In genomic region chr17:80872011-80872929, GRCh38 we compare ENCODE assay signal across 14 cellular contexts.
DNase-seq lines count a peak whose midpoint lies in the region; ATAC-seq and TF ChIP-seq lines count a peak whose summit lies in the region.
"Had no signal": no experiment of that assay in that cellular context is flagged by ENCODE, and none has a peak within 500 bp of the region (broad histone marks: within the 10 kb centered on the region; RNA-seq: fewer than 3 reads in every experiment).

No MANE protein-coding gene starts in this region.

- H3K36me3 ChIP-seq in H7 (replicated peaks; ENCODE audit: control insufficient read depth, insufficient read depth, low read length): no peaks in the 10 kb centered on the region
- peaks cover 0 to 42% (median 0%) of the 10 kb centered on the region in 3 donors for H3K36me3 ChIP-seq in esophagus squamous epithelium
- no peaks in the 10 kb centered on the region for H3K36me3 ChIP-seq in Caco-2 (ENCODE audit: control insufficient read depth, insufficient read depth, low read length)
- H3K36me3 ChIP-seq: pancreas had no signal

- ATAC-seq in central memory CD8-positive, alpha-beta T cell (replicated peaks; ENCODE audit: extremely low read depth, poor library complexity, severe bottlenecking): no peak
- ATAC-seq in natural killer cell treated with Interleukin-12 subunit alpha and Interleukin-12 subunit beta and Interleukin-15 and Interleukin-18, amount 100 ng/mL, for 72 hours: no peak
- ATAC-seq: pancreas, PC-3 had no signal

- DNase-seq in CD14-positive monocyte (ENCODE audit: low spot score) (peak; percentile 31), H7 (peak; percentile 58), COLO829 (ENCODE audit: low spot score) (no peak), esophagus squamous epithelium (lab: John Stamatoyannopoulos, UW) (no peak), occipital lobe (lab: John Stamatoyannopoulos, UW) (no peak), Caco-2 (no peak)
- no peak for DNase-seq in central memory CD8-positive, alpha-beta T cell (ENCODE audit: low spot score in 2 of 2)
- no peak for DNase-seq in natural killer cell treated with Interleukin-12 subunit alpha and Interleukin-12 subunit beta and Interleukin-15 and Interleukin-18, amount 100 ng/mL, for 72 hours (ENCODE audit: low spot score)
- DNase-seq: NCI-H345; PC-3; stimulated activated CD4-positive, alpha-beta T cell treated with anti-CD3 and anti-CD28 coated beads, Interleukin-2, amount 100 ng/mL, for 24 hours; stomach; T-helper 9 cell had no signal

- H3K27me3 Mint-ChIP-seq in CD14-positive monocyte (ENCODE audit: low read depth in 3 of 3) (peaks cover 2 to 18% (median 3%) of the 10 kb centered on the region in 3 donors), Caco-2 (ENCODE audit: insufficient read depth, unreplicated experiment) (no peaks in the 10 kb centered on the region)
- H3K27me3 Mint-ChIP-seq in central memory CD8-positive, alpha-beta T cell: no peaks in the 10 kb centered on the region
- no peaks in the 10 kb centered on the region for H3K27me3 Mint-ChIP-seq in natural killer cell treated with Interleukin-12 subunit alpha and Interleukin-12 subunit beta and Interleukin-15 and Interleukin-18, amount 100 ng/mL, for 72 hours

- H3K4me1 Mint-ChIP-seq in CD14-positive monocyte (peaks cover 60% of the 10 kb centered on the region), Caco-2 (ENCODE audit: low read depth, unreplicated experiment) (no peaks in the 10 kb centered on the region)
- peaks cover 39% of the 10 kb centered on the region for H3K4me1 Mint-ChIP-seq in central memory CD8-positive, alpha-beta T cell
- H3K4me1 Mint-ChIP-seq in natural killer cell treated with Interleukin-12 subunit alpha and Interleukin-12 subunit beta and Interleukin-15 and Interleukin-18, amount 100 ng/mL, for 72 hours (ENCODE audit: low read depth in 2 of 2): peaks cover 50 to 52% of the 10 kb centered on the region in 2 donors

- peak overlapping the region; percentile 68 to 85 for H3K4me3 Mint-ChIP-seq in CD14-positive monocyte
- H3K4me3 Mint-ChIP-seq in central memory CD8-positive, alpha-beta T cell: peak overlapping the region; percentile 42
- peak overlapping the region; percentile 54 for H3K4me3 Mint-ChIP-seq in natural killer cell treated with Interleukin-12 subunit alpha and Interleukin-12 subunit beta and Interleukin-15 and Interleukin-18, amount 100 ng/mL, for 72 hours
- no peak overlapping the region for H3K4me3 Mint-ChIP-seq in Caco-2 (ENCODE audit: unreplicated experiment)

- BruUV-seq in Caco-2 (replicated peaks; lab: Mats Ljungman, UMichigan): no TSS peak

- CTCF ChIA-PET in Caco-2 (lab: Charles Lee): no interaction called here

- H3K36me3 Mint-ChIP-seq in CD14-positive monocyte: peaks cover 14 to 30% of the 10 kb centered on the region in 2 donors
- H3K36me3 Mint-ChIP-seq in central memory CD8-positive, alpha-beta T cell (ENCODE audit: insufficient read depth): peaks cover 9% of the 10 kb centered on the region
- H3K36me3 Mint-ChIP-seq in natural killer cell treated with Interleukin-12 subunit alpha and Interleukin-12 subunit beta and Interleukin-15 and Interleukin-18, amount 100 ng/mL, for 72 hours: peaks cover 4% of the 10 kb centered on the region
- H3K36me3 Mint-ChIP-seq in Caco-2 (ENCODE audit: insufficient read depth, unreplicated experiment): peaks cover 8% of the 10 kb centered on the region

- intact Hi-C loops in CD14-positive monocyte (cut with micrococcal nuclease): loop anchor here in 1 of 2 donors (2.0 kb wide), 1 partner anchor 19 kb away; no protein-coding TSS in a partner anchor
- intact Hi-C loops in esophagus squamous epithelium (cut with DNase I): no loop called here
- intact Hi-C loops in Caco-2 (cut with micrococcal nuclease; ENCODE audit: unreplicated experiment): no loop called here

- no peak overlapping the region for H3K27ac ChIP-seq in esophagus squamous epithelium
- H3K27ac ChIP-seq: pancreas, stomach had no signal

- POLR2A ChIA-PET in Caco-2 (lab: Charles Lee): no interaction called here

- H3K27me3 ChIP-seq in H7 (ENCODE audit: control insufficient read depth, insufficient read depth, low read length) (no peaks in the 10 kb centered on the region), esophagus squamous epithelium (no peaks in the 10 kb centered on the region), Caco-2 (replicated peaks; ENCODE audit: control insufficient read depth, insufficient read depth, low read length) (no peaks in the 10 kb centered on the region)
- H3K27me3 ChIP-seq: pancreas, stomach had no signal

- H3K4me1 ChIP-seq in esophagus squamous epithelium: peaks cover 0 to 23% (median 0%) of the 10 kb centered on the region in 3 donors
- no peaks in the 10 kb centered on the region for H3K4me1 ChIP-seq in Caco-2
- H3K4me1 ChIP-seq: pancreas had no signal

- 63 to 87% methylated on average over 13 to 15 of the region's 24 CpGs for WGBS in esophagus squamous epithelium, 2 donors

- H3K9me3 Mint-ChIP-seq in CD14-positive monocyte (no peaks in the 10 kb centered on the region), Caco-2 (ENCODE audit: unreplicated experiment) (no peaks in the 10 kb centered on the region)
- H3K9me3 Mint-ChIP-seq in central memory CD8-positive, alpha-beta T cell: no peaks in the 10 kb centered on the region
- H3K9me3 Mint-ChIP-seq in natural killer cell treated with Interleukin-12 subunit alpha and Interleukin-12 subunit beta and Interleukin-15 and Interleukin-18, amount 100 ng/mL, for 72 hours: no peaks in the 10 kb centered on the region

- TF ChIP-seq CTCF in CD14-positive monocyte (IDR thresholded peaks at IDR 0.05): no peak
- TF ChIP-seq CTCF in esophagus squamous epithelium (IDR thresholded peaks at IDR 0.05): no peak
- no peak for TF ChIP-seq CTCF in Caco-2 (IDR thresholded peaks at IDR 0.05; ENCODE audit: insufficient read depth in 1 of 2, low read depth in 1 of 2, low read length in 1 of 2, severe bottlenecking in 1 of 2, unreplicated experiment in 1 of 2)

- TF ChIP-seq POLR2A in esophagus squamous epithelium (IDR thresholded peaks at IDR 0.05): no peak

- no peaks in the 10 kb centered on the region for H3K9me3 ChIP-seq in esophagus squamous epithelium
- H3K9me3 ChIP-seq in Caco-2: no peaks in the 10 kb centered on the region
- H3K9me3 ChIP-seq: pancreas, stomach had no signal

- H3K4me3 ChIP-seq in H7 (ENCODE audit: insufficient read depth, low read depth, low read length) (no peak overlapping the region), esophagus squamous epithelium (no peak overlapping the region), Caco-2 (ENCODE audit: low read depth, low read length) (no peak overlapping the region)
- H3K4me3 ChIP-seq: pancreas, stomach had no signal

- H3K27ac Mint-ChIP-seq in CD14-positive monocyte (peak overlapping the region in 4 of 7 donors; percentile 13 to 76 (median 61)), Caco-2 (ENCODE audit: unreplicated experiment) (no peak overlapping the region)
- H3K27ac Mint-ChIP-seq in central memory CD8-positive, alpha-beta T cell (ENCODE audit: low read depth): no peak overlapping the region
- peak overlapping the region; percentile 66 to 68 for H3K27ac Mint-ChIP-seq in natural killer cell treated with Interleukin-12 subunit alpha and Interleukin-12 subunit beta and Interleukin-15 and Interleukin-18, amount 100 ng/mL, for 72 hours

Comparison
In these comparisons a context has a peak if more than half of its experiments do, and no peak if none do; other contexts are left out.
1. DNase-seq: peak in CD14-positive monocyte (single experiment) and H7 (single experiment); none in central memory CD8-positive, alpha-beta T cell (0 of 2), natural killer cell treated with Interleukin-12 subunit alpha and Interleukin-12 subunit beta and Interleukin-15 and Interleukin-18, amount 100 ng/mL, for 72 hours (single experiment), COLO829 (single experiment), esophagus squamous epithelium (single experiment), occipital lobe (single experiment) and Caco-2 (0 of 2).
2. H3K27ac Mint-ChIP-seq: peak in CD14-positive monocyte (4 of 7) and natural killer cell treated with Interleukin-12 subunit alpha and Interleukin-12 subunit beta and Interleukin-15 and Interleukin-18, amount 100 ng/mL, for 72 hours (2 of 2); none in central memory CD8-positive, alpha-beta T cell (single experiment) and Caco-2 (single experiment).